In genomic region chr1:31798433-31799195, GRCh38 we compare ENCODE assay signal across 10 cellular contexts. TPM values are rescaled to one million over a fixed set of nuclear protein-coding genes. Genes with fewer than 3 reads are reported as not detected.
DNase-seq lines count a peak whose midpoint lies in the region; ATAC-seq, FAIRE-seq and TF ChIP-seq lines count a peak whose summit lies in the region.
"Had no signal": no experiment of that assay in that cellular context is flagged by ENCODE, and none has a peak within 500 bp of the region (broad histone marks: within the 10 kb centered on the region; RNA-seq: fewer than 3 reads in every experiment).

No MANE protein-coding gene starts in this region.

- ATAC-seq in GM19455 (IDR thresholded peaks at IDR 0.05; ENCODE audit: unreplicated experiment): no peak

- H4K91ac ChIP-seq in neuronal stem cell (ENCODE audit: low read depth, low read length, poor library complexity): peak overlapping the region; percentile 62

- peak overlapping the region; percentile 72 for H2BK5ac ChIP-seq in neuronal stem cell (ENCODE audit: low read length)

- 56% methylated on average over 17 of the region's 17 CpGs for WGBS in HUES64
- WGBS in neuronal stem cell (ENCODE audit: extremely low coverage in 2 of 2, insufficient read length in 2 of 2, insufficient replicate concordance in 1 of 2), 2 donors: no CpG with 5 or more reads among the region's 17 CpGs

- H3K4me1 ChIP-seq in HUES64 (ENCODE audit: insufficient read depth, low read length) (peaks cover 11% of the 10 kb centered on the region; the same call in 1 of the 2 replicates), neuronal stem cell (ENCODE audit: control insufficient read depth in 2 of 2, insufficient read depth in 1 of 2, low read depth in 1 of 2, low read length in 2 of 2) (peaks cover 22 to 29% of the 10 kb centered on the region in 2 donors), colonic mucosa (no peaks in the 10 kb centered on the region)

- peak overlapping the region; percentile 61 for H2BK12ac ChIP-seq in neuronal stem cell (ENCODE audit: low read length)

- peak overlapping the region; percentile 89 for H3K18ac ChIP-seq in neuronal stem cell (ENCODE audit: low read length)

- H4K8ac ChIP-seq in neuronal stem cell (ENCODE audit: low read depth, low read length): no peak overlapping the region

- H3K79me1 ChIP-seq in neuronal stem cell (ENCODE audit: low read depth, low read length): no peaks in the 10 kb centered on the region

- intact Hi-C loops in colonic mucosa (cut with DNase I): no loop called here

- H3K4me3 ChIP-seq in HUES64 (ENCODE audit: low read length) (peak overlapping the region; percentile 25; the same call in 1 of the 2 replicates), bronchial epithelial cell (ENCODE audit: low read depth, low read length) (peak overlapping the region; percentile 20), neuronal stem cell (ENCODE audit: low read length in 2 of 2) (no peak overlapping the region), colonic mucosa (no peak overlapping the region)

- H3K27ac ChIP-seq in HUES64 (ENCODE audit: low read depth, low read length) (no peak overlapping the region), neuronal stem cell (replicated peaks; ENCODE audit: low read length) (no peak overlapping the region), colonic mucosa (no peak overlapping the region)

- H2BK15ac ChIP-seq in neuronal stem cell (ENCODE audit: low read length): peak overlapping the region; percentile 76

- no peak overlapping the region for H3K14ac ChIP-seq in neuronal stem cell (ENCODE audit: low read length)

- no peaks in the 10 kb centered on the region for H3K27me3 ChIP-seq in HUES64 (ENCODE audit: insufficient read depth, low read length)
- H3K27me3 ChIP-seq in bronchial epithelial cell (ENCODE audit: control insufficient read depth, insufficient read depth, low read length): no peaks in the 10 kb centered on the region
- peaks cover 0 to 26% (median 0%) of the 10 kb centered on the region in 3 experiments for H3K27me3 ChIP-seq in neuronal stem cell (ENCODE audit: control insufficient read depth in 3 of 3, insufficient read depth in 3 of 3, low read depth in 1 of 3, low read length in 3 of 3)
- H3K27me3 ChIP-seq in colonic mucosa: no peaks in the 10 kb centered on the region

- FAIRE-seq in bronchial epithelial cell (lab: Jason Lieb, UNC): no peak

- TF ChIP-seq CTCF in bronchial epithelial cell (IDR thresholded peaks at IDR 0.05; ENCODE audit: insufficient read depth, low read length, severe bottlenecking) (no peak), colonic mucosa (IDR thresholded peaks at IDR 0.05) (no peak)

- in situ Hi-C loops in Caki2 (cut with HindIII; ENCODE audit: low pct_unique_long_range_greater_than_20kb, low sequenced_read_pairs): no loop called here

- peak overlapping the region; percentile 33 for H2AFZ ChIP-seq in neuronal stem cell (ENCODE audit: low read length)

- H3K23ac ChIP-seq in neuronal stem cell (ENCODE audit: low read depth, low read length, poor library complexity): no peak overlapping the region

- H3K9ac ChIP-seq in HUES64 (ENCODE audit: low read depth, low read length): 0 out of 2 replicates have a peak overlapping the region, but pooled peaks have one; percentile 14
- no peak overlapping the region for H3K9ac ChIP-seq in neuronal stem cell (ENCODE audit: low read depth, low read length, poor library complexity)
- H3K9ac ChIP-seq in colonic mucosa (ENCODE audit: low read depth in 2 of 2, low read length in 2 of 2): no peak overlapping the region

- H3K9me3 ChIP-seq in HUES64 (ENCODE audit: insufficient read depth, low read depth, low read length) (no peaks in the 10 kb centered on the region), neuronal stem cell (replicated peaks in 1 of 2; ENCODE audit: control insufficient read depth in 2 of 2, insufficient read depth in 1 of 2, low read depth in 1 of 2, low read length in 2 of 2) (no peaks in the 10 kb centered on the region), colonic mucosa (no peaks in the 10 kb centered on the region)

- H3K36me3 ChIP-seq in HUES64 (ENCODE audit: insufficient read depth, low read length) (no peaks in the 10 kb centered on the region), bronchial epithelial cell (ENCODE audit: control insufficient read depth, insufficient read depth, low read length) (no peaks in the 10 kb centered on the region), neuronal stem cell (replicated peaks in 1 of 2; ENCODE audit: control insufficient read depth in 2 of 2, insufficient read depth in 2 of 2, low read length in 2 of 2) (no peaks in the 10 kb centered on the region), colonic mucosa (no peaks in the 10 kb centered on the region)

- DNase-seq in Caki2 (ENCODE audit: low read depth): peak; percentile 51
- peak; percentile 92 for DNase-seq in bronchial epithelial cell (ENCODE audit: low read depth)
- no peak for DNase-seq in neuronal stem cell (ENCODE audit: low spot score)
- DNase-seq in SK-N-DZ (ENCODE audit: low spot score): no peak
- DNase-seq in colonic mucosa: no peak
- DNase-seq in NCI-H524 treated with DMSO at 0.1 percent for 48 hours (lab: John Stamatoyannopoulos, UW): no peak
- DNase-seq: NCI-H2171 had no signal

- no peak overlapping the region for H3K4ac ChIP-seq in neuronal stem cell (ENCODE audit: low read length)

- peak overlapping the region; percentile 91 for H2AK5ac ChIP-seq in neuronal stem cell (ENCODE audit: low read depth, low read length)

- peak overlapping the region; percentile 56 for H2BK120ac ChIP-seq in neuronal stem cell (ENCODE audit: low read depth, low read length)

- H3K4me2 ChIP-seq in neuronal stem cell (ENCODE audit: insufficient read depth, low read length, poor library complexity, severe bottlenecking): no peak overlapping the region

RNA-seq across cellular contexts. Expression of gene SPOCD1, which starts 17.2 kb away (rescaled TPM):
- 0.93 and 4.4 TPM in 2 replicates for total RNA-seq in Caki2 (2014; rRNA removed; shearing (Covaris generic); ENCODE audit: low replicate concordance)
- polyA plus RNA-seq in HUES64 (2013, experiment 1 of 2): 0.50 TPM
- 1.1 TPM for polyA plus RNA-seq in HUES64 (2013, experiment 2 of 2)
- 1.1 and 4.9 TPM in 2 replicates for total RNA-seq in bronchial epithelial cell
- 1.1 TPM for polyA plus RNA-seq in neuronal stem cell (2013, experiment 1 of 2)
- polyA plus RNA-seq in neuronal stem cell (2013, experiment 2 of 2): 0.97 TPM
- polyA plus RNA-seq in SK-N-DZ (2014; cell fraction: cytosol; rRNA removed): 0.03 TPM in 1 of 2 replicates, not detected in the other
- polyA plus RNA-seq in SK-N-DZ (2014; cell fraction: nucleus; rRNA removed): not detected in 2 replicates
- under 1 TPM; 0.45 to 0.59 TPM for total RNA-seq in colonic mucosa
- total RNA-seq: temporal lobe had no signal

RNA-seq across cellular contexts. Expression of gene ADGRB2, which starts 34.5 kb away (rescaled TPM):
- 7.9 and 13.7 TPM in 2 replicates for total RNA-seq in Caki2 (2014; rRNA removed; shearing (Covaris generic); ENCODE audit: low replicate concordance)
- 10.8 TPM for polyA plus RNA-seq in HUES64 (2013, experiment 1 of 2)
- 11.2 TPM for polyA plus RNA-seq in HUES64 (2013, experiment 2 of 2)
- 0.53 and 0.64 TPM in 2 replicates for total RNA-seq in bronchial epithelial cell
- polyA plus RNA-seq in neuronal stem cell (2013, experiment 1 of 2): 25.2 TPM
- polyA plus RNA-seq in neuronal stem cell (2013, experiment 2 of 2): 24.4 TPM
- 4.5 and 6.9 TPM in 2 replicates for polyA plus RNA-seq in SK-N-DZ (2014; cell fraction: cytosol; rRNA removed)
- 15.5 and 24.3 TPM in 2 replicates for polyA plus RNA-seq in SK-N-DZ (2014; cell fraction: nucleus; rRNA removed)
- total RNA-seq in colonic mucosa: 1 to 10 TPM in 1 of 2 donors, under 1 TPM in 1; 0.59 to 1.6 TPM

Comparison
In these comparisons a context has a peak if more than half of its experiments do, and no peak if none do; other contexts are left out.
1. DNase-seq: peak in Caki2 (single experiment) and bronchial epithelial cell (single experiment); none in neuronal stem cell (single experiment), SK-N-DZ (single experiment), colonic mucosa (single experiment) and NCI-H524 treated with DMSO at 0.1 percent for 48 hours (single experiment).
2. H3K4me3 ChIP-seq: peak in HUES64 (single experiment) and bronchial epithelial cell (single experiment); none in neuronal stem cell (0 of 2) and colonic mucosa (single experiment).